ENCODE assay signal across 1 cellular context in genomic region chr17:69093279-69093789, GRCh38.
TF ChIP-seq lines count a peak whose summit lies in the region.

No MANE protein-coding gene starts in this region.

TF ChIP-seq in SK-N-SH, 30 proteins besides CTCF, POLR2A, EP300 and RAD21 (continued from another document):
- TF ChIP-seq POLR2AphosphoS5 (IDR thresholded peaks at IDR 0.05; ENCODE audit: low read depth, low read length): no peak
- TF ChIP-seq TCF12 (IDR thresholded peaks at IDR 0.05): no peak
- no peak for TF ChIP-seq NFIC (IDR thresholded peaks at IDR 0.05; ENCODE audit: borderline replicate concordance)
- no peak for TF ChIP-seq SIN3A (IDR thresholded peaks at IDR 0.05; ENCODE audit: borderline replicate concordance, low read depth, low read length)
- TF ChIP-seq JUND (IDR thresholded peaks at IDR 0.05): no peak
- no peak for TF ChIP-seq IRF3 (IDR thresholded peaks at IDR 0.05; ENCODE audit: low read depth, low read length)
- no peak for TF ChIP-seq RFX5 (IDR thresholded peaks at IDR 0.05; ENCODE audit: low read length)
- no peak for TF ChIP-seq RXRA (IDR thresholded peaks at IDR 0.05; ENCODE audit: borderline replicate concordance, low read depth)
- TF ChIP-seq REST (IDR thresholded peaks at IDR 0.05; ENCODE audit: low read depth, low read length): no peak
- TF ChIP-seq FOXJ3 (CRISPR knock-in tag; IDR thresholded peaks at IDR 0.05): no peak
